ENCODE assay signal across 18 cellular contexts in the genomic region with DNA sequence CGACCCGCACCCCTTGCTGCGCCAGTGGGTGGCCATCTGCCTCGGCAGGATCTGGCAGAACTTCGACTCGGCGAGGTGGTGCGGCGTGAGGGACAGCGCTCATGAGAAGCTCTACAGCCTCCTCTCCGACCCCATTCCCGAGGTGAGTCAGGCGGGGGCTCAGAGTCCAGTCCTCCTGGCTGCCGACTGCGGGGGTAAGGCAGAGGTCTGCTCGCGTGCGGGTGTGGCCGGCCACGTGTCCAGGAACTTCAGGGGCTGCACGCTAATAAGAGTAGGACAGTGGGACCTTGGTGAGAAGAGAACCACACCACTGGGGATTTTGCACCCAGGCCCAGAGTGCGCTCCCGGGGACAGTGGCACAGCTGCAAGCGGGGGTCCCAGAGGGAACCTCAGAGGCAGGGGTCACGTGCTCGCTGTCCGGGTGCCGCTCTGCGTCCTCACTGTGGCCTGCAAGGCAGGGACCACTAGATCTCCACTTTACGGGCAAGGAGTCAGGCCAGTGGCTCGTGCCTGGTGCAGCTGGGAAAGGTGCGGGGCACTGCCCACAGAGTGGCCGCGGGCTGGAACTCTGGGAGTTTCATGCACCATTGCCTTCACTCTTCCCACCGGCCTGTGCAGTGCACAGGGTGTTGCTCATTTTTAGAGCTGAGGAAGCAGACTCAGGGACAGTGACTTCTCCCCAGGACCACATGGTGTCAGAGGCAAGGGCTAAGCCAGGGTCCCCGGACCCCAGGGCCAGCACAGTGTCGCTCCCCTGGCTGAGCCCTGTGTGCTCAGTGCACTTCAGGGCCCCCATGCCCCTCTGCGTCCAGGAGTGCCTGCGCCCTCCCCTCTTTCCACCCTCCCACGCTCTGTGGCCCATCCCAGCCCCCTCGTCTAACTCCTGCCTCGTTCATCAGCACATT.
"Had no signal": no experiment of that assay in that cellular context is flagged by ENCODE, and none has a peak within 500 bp of the region (broad histone marks: within the 10 kb centered on the region; RNA-seq: fewer than 3 reads in every experiment).

No MANE protein-coding gene starts in this region.

- H3K27me3 Mint-ChIP-seq: activated CD4-positive, alpha-beta T cell treated with anti-CD3 and anti-CD28 coated beads, Interleukin-2, amount 10 ng/mL, durations not matched to agents 7 days and 5 days; naive B cell; stimulated activated naive CD8-positive, alpha-beta T cell treated with anti-CD3 and anti-CD28 coated beads, Interleukin-15, Interleukin-2, amounts not matched to agents 100 ng/mL and 50 ng/mL, for 24 hours had no signal

- FAIRE-seq: bronchial epithelial cell, endometrium, keratinocyte had no signal

- H3K79me2 ChIP-seq: hepatocyte had no signal

- H3K4me2 ChIP-seq: hepatocyte, smooth muscle cell had no signal

- DNase-seq: activated CD4-positive, alpha-beta T cell treated with anti-CD3 and anti-CD28 coated beads, Interleukin-2, amount 10 ng/mL, durations not matched to agents 7 days and 5 days; activated CD4-positive, CD25-positive, alpha-beta regulatory T cell; activated CD8-positive, alpha-beta memory T cell treated with anti-CD3 and anti-CD28 coated beads for 24 hours; activated naive CD4-positive, alpha-beta T cell treated with Interleukin-2 at 50 U/mL for 16 hours; naive B cell; upper lobe of right lung had no signal

- H3K9me3 Mint-ChIP-seq: activated CD4-positive, alpha-beta T cell treated with anti-CD3 and anti-CD28 coated beads, Interleukin-2, amount 10 ng/mL, durations not matched to agents 7 days and 5 days; naive B cell; stimulated activated naive CD8-positive, alpha-beta T cell treated with anti-CD3 and anti-CD28 coated beads, Interleukin-15, Interleukin-2, amounts not matched to agents 100 ng/mL and 50 ng/mL, for 24 hours; T-helper 2 cell treated with Interferon-gamma antibody and Interleukin-4, amounts not matched to agents 5 μg/mL and 100 μg/mL, for 36 hours had no signal

- H3K4me3 ChIP-seq: ascending aorta, dorsolateral prefrontal cortex, hepatocyte, lung, SJSA1, smooth muscle cell, upper lobe of right lung had no signal

- H3K4me1 ChIP-seq: ascending aorta, SJSA1, upper lobe of right lung had no signal

- H3K4me3 Mint-ChIP-seq: activated CD4-positive, alpha-beta T cell treated with anti-CD3 and anti-CD28 coated beads, Interleukin-2, amount 10 ng/mL, durations not matched to agents 7 days and 5 days; naive B cell; stimulated activated naive CD8-positive, alpha-beta T cell treated with anti-CD3 and anti-CD28 coated beads, Interleukin-15, Interleukin-2, amounts not matched to agents 100 ng/mL and 50 ng/mL, for 24 hours; T-helper 2 cell treated with Interferon-gamma antibody and Interleukin-4, amounts not matched to agents 5 μg/mL and 100 μg/mL, for 36 hours had no signal

- H3K9me3 ChIP-seq: ascending aorta, neutrophil, SJSA1, upper lobe of right lung had no signal

- H3K27me3 ChIP-seq: ascending aorta, dorsolateral prefrontal cortex, hepatocyte, neutrophil, SJSA1, upper lobe of right lung had no signal

- H3K27ac ChIP-seq: ascending aorta, dorsolateral prefrontal cortex, hepatocyte, neutrophil, SJSA1, upper lobe of right lung had no signal

- H2AFZ ChIP-seq: hepatocyte had no signal

- H3K27ac Mint-ChIP-seq: stimulated activated naive CD8-positive, alpha-beta T cell treated with anti-CD3 and anti-CD28 coated beads, Interleukin-15, Interleukin-2, amounts not matched to agents 100 ng/mL and 50 ng/mL, for 24 hours; T-helper 2 cell treated with Interferon-gamma antibody and Interleukin-4, amounts not matched to agents 5 μg/mL and 100 μg/mL, for 36 hours had no signal
